Comparison of ENCODE assay signal across 8 cellular contexts in the genomic region with DNA sequence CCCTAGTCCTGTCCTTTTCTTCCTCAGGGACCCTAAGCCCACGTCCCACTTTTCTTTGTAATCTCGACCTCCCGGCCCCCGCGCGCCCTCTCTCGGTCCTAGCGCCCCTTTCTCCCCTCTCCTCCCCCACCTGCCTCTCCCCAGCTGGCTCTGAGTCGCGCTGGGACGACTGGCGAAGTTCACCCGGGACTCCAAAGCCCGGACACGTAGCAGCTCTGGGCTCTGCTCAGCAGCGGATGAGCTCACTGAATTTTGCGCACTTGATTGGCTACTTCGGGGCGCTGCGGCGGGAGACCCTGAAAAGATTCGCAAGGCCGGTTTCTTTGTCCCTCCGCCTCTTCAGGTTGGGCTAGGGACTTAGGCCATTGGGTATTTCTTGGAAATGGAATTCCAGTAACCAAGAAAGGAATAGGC. TPM values are rescaled to one million over a fixed set of nuclear protein-coding genes. Genes with fewer than 3 reads are reported as not detected.
DNase-seq lines count a peak whose midpoint lies in the region; ATAC-seq, FAIRE-seq and TF ChIP-seq lines count a peak whose summit lies in the region.

No MANE protein-coding gene starts in this region.

- ATAC-seq in CD4-positive, alpha-beta T cell (ENCODE audit: poor library complexity), result no peak
- peak; percentile 87 for ATAC-seq in HG03469 (IDR thresholded peaks at IDR 0.05; ENCODE audit: unreplicated experiment)

- peak overlapping the region; percentile 73 for H3K9ac ChIP-seq in iPS-18a (ENCODE audit: low read length)

- no peaks in the 10 kb centered on the region for H3K36me3 Mint-ChIP-seq in CD4-positive, alpha-beta T cell (ENCODE audit: low read depth)
- no peaks in the 10 kb centered on the region for H3K36me3 Mint-ChIP-seq in T-helper 2 cell treated with Interferon-gamma antibody and Interleukin-4, amounts not matched to agents 5 μg/mL and 100 μg/mL, for 36 hours (ENCODE audit: low read depth)

- H3K27ac ChIP-seq in CD4-positive, alpha-beta T cell (ENCODE audit: low read depth, low read length), result no peak overlapping the region
- H3K27ac ChIP-seq in iPS-18a (ENCODE audit: low read length) (peak overlapping the region; percentile 55), small intestine (ENCODE audit: low read depth in 1 of 2, low read length in 1 of 2) (no peak overlapping the region)

- POLR2A ChIA-PET in CD4-positive, alpha-beta T cell (lab: Charles Lee), result no interaction called here

- CTCF ChIA-PET in CD4-positive, alpha-beta T cell (lab: Charles Lee), result no interaction called here

- H3K9me3 Mint-ChIP-seq in CD4-positive, alpha-beta T cell, result no peaks in the 10 kb centered on the region
- H3K9me3 Mint-ChIP-seq in T-helper 2 cell treated with Interferon-gamma antibody and Interleukin-4, amounts not matched to agents 5 μg/mL and 100 μg/mL, for 36 hours, result no peaks in the 10 kb centered on the region

- H3K36me3 ChIP-seq in iPS-18a (ENCODE audit: control insufficient read depth, low read depth, low read length) (no peaks in the 10 kb centered on the region), small intestine (ENCODE audit: control insufficient read depth in 2 of 2, insufficient read depth in 2 of 2, low read length in 2 of 2) (no peaks in the 10 kb centered on the region)

- FAIRE-seq in small intestine (lab: Jason Lieb, UNC), result no peak

- DNase-seq in CD4-positive, alpha-beta T cell, result no peak
- DNase-seq in GM19240 (ENCODE audit: insufficient read length, low spot score) (peak; percentile 36), anterior cingulate cortex (lab: John Stamatoyannopoulos, UW) (peak in 32 of 58 donors; percentile 6 to 67 (median 45)), small intestine (peak; percentile 4), NCI-H1694 (lab: John Stamatoyannopoulos, UW) (no peak)
- DNase-seq in T-helper 2 cell treated with Interferon-gamma antibody and Interleukin-4, amounts not matched to agents 5 μg/mL and 100 μg/mL, for 36 hours (ENCODE audit: low spot score), result no peak

- H3K27ac Mint-ChIP-seq in CD4-positive, alpha-beta T cell, result no peak overlapping the region
- H3K27ac Mint-ChIP-seq in T-helper 2 cell treated with Interferon-gamma antibody and Interleukin-4, amounts not matched to agents 5 μg/mL and 100 μg/mL, for 36 hours, result no peak overlapping the region

- peaks cover 88% of the 10 kb centered on the region for H3K27me3 Mint-ChIP-seq in CD4-positive, alpha-beta T cell
- H3K27me3 Mint-ChIP-seq in T-helper 2 cell treated with Interferon-gamma antibody and Interleukin-4, amounts not matched to agents 5 μg/mL and 100 μg/mL, for 36 hours (ENCODE audit: low read depth), result peaks cover 51% of the 10 kb centered on the region

- no peaks in the 10 kb centered on the region for H3K9me3 ChIP-seq in CD4-positive, alpha-beta T cell (ENCODE audit: control insufficient read depth, low read length)
- H3K9me3 ChIP-seq in iPS-18a (ENCODE audit: control insufficient read depth, low read depth, low read length), result no peaks in the 10 kb centered on the region
- no peaks in the 10 kb centered on the region for H3K9me3 ChIP-seq in small intestine (ENCODE audit: control insufficient read depth, low read depth)

- no peak for TF ChIP-seq CTCF in CD4-positive, alpha-beta T cell (IDR thresholded peaks at IDR 0.05)

- no peaks in the 10 kb centered on the region for H3K4me1 Mint-ChIP-seq in CD4-positive, alpha-beta T cell (ENCODE audit: low read depth)
- H3K4me1 Mint-ChIP-seq in T-helper 2 cell treated with Interferon-gamma antibody and Interleukin-4, amounts not matched to agents 5 μg/mL and 100 μg/mL, for 36 hours (ENCODE audit: low read depth), result no peaks in the 10 kb centered on the region

- WGBS in small intestine, 3 donors, result 1 to 5% (median 4%) methylated on average over 24 of the region's 24 CpGs

- H3K4me1 ChIP-seq in iPS-18a (ENCODE audit: control insufficient read depth, low read depth, low read length) (peaks cover 14% of the 10 kb centered on the region), small intestine (ENCODE audit: control insufficient read depth in 2 of 2, insufficient read depth in 1 of 2, low read depth in 1 of 2, low read length in 1 of 2) (no peaks in the 10 kb centered on the region)

- H3K4me3 Mint-ChIP-seq in CD4-positive, alpha-beta T cell, result peak overlapping the region; percentile 9
- H3K4me3 Mint-ChIP-seq in T-helper 2 cell treated with Interferon-gamma antibody and Interleukin-4, amounts not matched to agents 5 μg/mL and 100 μg/mL, for 36 hours, result no peak overlapping the region

- peaks cover 51% of the 10 kb centered on the region for H3K27me3 ChIP-seq in CD4-positive, alpha-beta T cell (ENCODE audit: control insufficient read depth, insufficient read depth, low read length)
- no peaks in the 10 kb centered on the region for H3K27me3 ChIP-seq in iPS-18a (ENCODE audit: control insufficient read depth, insufficient read depth, low read length)
- H3K27me3 ChIP-seq in small intestine (ENCODE audit: control insufficient read depth in 2 of 2, insufficient read depth in 2 of 2, low read length in 2 of 2), result peaks cover 0 to 2% of the 10 kb centered on the region in 2 donors

- intact Hi-C loops in CD4-positive, alpha-beta T cell (cut with DNase I, micrococcal nuclease), result no loop called here

- H3K4me3 ChIP-seq in iPS-18a (ENCODE audit: low read length) (peak overlapping the region; percentile 87), small intestine (ENCODE audit: low read depth in 1 of 2, low read length in 2 of 2) (no peak overlapping the region)

RNA-seq across cellular contexts. Expression of gene ACKR1, which starts 16.3 kb away (rescaled TPM):
- total RNA-seq in CD4-positive, alpha-beta T cell, result not detected
- 10 to 100 TPM in 1 of 3 donors, 1 to 10 TPM in 2; 1.3 to 96.8 (median 3.2) TPM for polyA plus RNA-seq in small intestine

RNA-seq across cellular contexts. Expression of gene CADM3, which starts 17.0 kb away (rescaled TPM):
- total RNA-seq in CD4-positive, alpha-beta T cell, result not detected
- 10 to 100 TPM in 1 of 3 donors, under 1 TPM in 1, not detected in 1; 0.27 to 23.5 TPM for polyA plus RNA-seq in small intestine

Comparison
In these comparisons a context has a peak if more than half of its experiments do, and no peak if none do; other contexts are left out.
1. DNase-seq: peak in GM19240 (single experiment), anterior cingulate cortex (32 of 58) and small intestine (single experiment); none in CD4-positive, alpha-beta T cell (0 of 10), NCI-H1694 (single experiment) and T-helper 2 cell treated with Interferon-gamma antibody and Interleukin-4, amounts not matched to agents 5 μg/mL and 100 μg/mL, for 36 hours (single experiment).